Comparison of ENCODE assay signal across 23 cellular contexts in the genomic region with DNA sequence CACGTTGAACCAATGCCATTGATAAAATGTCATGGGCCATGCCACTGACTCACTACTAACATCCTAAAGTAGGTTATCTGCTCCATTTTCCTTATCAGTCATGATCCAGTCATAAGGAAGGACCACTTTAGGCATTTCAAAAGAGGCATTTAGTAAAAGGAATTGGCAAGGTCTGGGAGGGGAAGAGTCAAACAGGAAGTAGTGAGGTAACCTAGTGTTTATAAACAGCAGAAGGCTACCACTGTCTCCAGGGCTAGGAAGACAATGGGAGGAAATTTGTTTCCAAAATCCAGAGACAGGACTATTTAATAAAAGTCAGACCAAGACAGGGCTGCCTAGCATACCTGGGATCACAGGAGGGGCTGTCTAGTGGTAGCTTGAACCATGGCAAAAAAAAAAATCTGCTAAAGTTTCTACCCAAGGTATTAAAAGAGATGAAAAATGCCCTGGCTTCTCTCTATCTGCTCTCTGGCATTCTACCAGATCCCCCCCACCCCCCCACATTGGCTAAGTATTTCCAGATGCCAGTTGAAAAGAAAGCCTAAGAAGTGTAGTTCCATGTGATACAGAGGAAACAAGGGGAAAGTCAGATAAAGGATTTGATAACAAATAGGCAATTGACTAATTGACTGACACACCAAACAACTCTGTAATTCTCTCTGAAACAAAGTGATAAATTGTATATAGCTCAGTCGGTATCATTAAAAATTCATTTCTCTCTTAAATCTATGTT. TPM values are rescaled to one million over a fixed set of nuclear protein-coding genes. Genes with fewer than 3 reads are reported as not detected.
"Had no signal": no experiment of that assay in that cellular context is flagged by ENCODE, and none has a peak within 500 bp of the region (broad histone marks: within the 10 kb centered on the region; RNA-seq: fewer than 3 reads in every experiment).

No MANE protein-coding gene starts in this region.

- H3K4me3 Mint-ChIP-seq: activated CD4-positive, alpha-beta T cell treated with anti-CD3 and anti-CD28 coated beads, Interleukin-2, amount 10 ng/mL, durations not matched to agents 24 days and 14 days; activated CD8-positive, alpha-beta T cell treated with anti-CD3 and anti-CD28 coated beads for 36 hours; activated naive CD8-positive, alpha-beta T cell treated with anti-CD3 and anti-CD28 coated beads for 36 hours; activated T-helper 17 cell treated with anti-CD3 and anti-CD28 coated beads, Interleukin-2, amount 50 U/mL, for 72 hours; brain; central memory CD8-positive, alpha-beta T cell; nephron; stimulated activated naive B cell treated with anti-CD40 and anti-IgM and Interleukin-4, amounts not matched to agents 10 μg/mL and 1 μg/mL and 100 μg/mL, for 72 hours had no signal

- H3K36me3 Mint-ChIP-seq: activated naive CD8-positive, alpha-beta T cell treated with anti-CD3 and anti-CD28 coated beads for 36 hours; brain; stimulated activated naive B cell treated with anti-CD40 and anti-IgM and Interleukin-4, amounts not matched to agents 10 μg/mL and 1 μg/mL and 100 μg/mL, for 72 hours had no signal

- H3K27me3 Mint-ChIP-seq: activated CD4-positive, alpha-beta T cell treated with anti-CD3 and anti-CD28 coated beads, Interleukin-2, amount 10 ng/mL, durations not matched to agents 24 days and 14 days; activated T-helper 17 cell treated with anti-CD3 and anti-CD28 coated beads, Interleukin-2, amount 50 U/mL, for 72 hours; brain; central memory CD8-positive, alpha-beta T cell; stimulated activated naive B cell treated with anti-CD40 and anti-IgM and Interleukin-4, amounts not matched to agents 10 μg/mL and 1 μg/mL and 100 μg/mL, for 72 hours had no signal

- H3K27ac Mint-ChIP-seq: activated CD4-positive, alpha-beta T cell treated with anti-CD3 and anti-CD28 coated beads, Interleukin-2, amount 10 ng/mL, durations not matched to agents 24 days and 14 days; activated CD8-positive, alpha-beta T cell treated with anti-CD3 and anti-CD28 coated beads for 36 hours; activated naive CD8-positive, alpha-beta T cell treated with anti-CD3 and anti-CD28 coated beads for 36 hours; activated T-helper 17 cell treated with anti-CD3 and anti-CD28 coated beads, Interleukin-2, amount 50 U/mL, for 72 hours; brain; nephron; stimulated activated naive B cell treated with anti-CD40 and anti-IgM and Interleukin-4, amounts not matched to agents 10 μg/mL and 1 μg/mL and 100 μg/mL, for 72 hours had no signal

- DNase-seq: activated CD4-positive, alpha-beta T cell treated with anti-CD3 and anti-CD28 coated beads, Interleukin-2, amount 10 ng/mL, durations not matched to agents 24 days and 14 days; activated CD8-positive, alpha-beta T cell treated with anti-CD3 and anti-CD28 coated beads for 36 hours; activated naive CD4-positive, alpha-beta T cell; activated naive CD8-positive, alpha-beta T cell treated with anti-CD3 and anti-CD28 coated beads for 36 hours; activated T-cell treated with anti-CD3 and anti-CD28 coated beads, Interleukin-2, amount 50 U/mL, for 1 hour; amygdala; colonic mucosa; left cardiac atrium; lower lobe of right lung; midbrain; nucleus accumbens; spleen; stimulated activated naive B cell treated with anti-CD40 and anti-IgM and Interleukin-4, amounts not matched to agents 10 μg/mL and 1 μg/mL and 100 μg/mL, for 72 hours; T-helper 9 cell; tibial artery had no signal

- H3K4me1 ChIP-seq: colonic mucosa, lower lobe of right lung, spleen, tibial artery had no signal

- H3K4me1 Mint-ChIP-seq: activated CD4-positive, alpha-beta T cell treated with anti-CD3 and anti-CD28 coated beads, Interleukin-2, amount 10 ng/mL, durations not matched to agents 24 days and 14 days; activated naive CD8-positive, alpha-beta T cell treated with anti-CD3 and anti-CD28 coated beads for 36 hours; activated T-helper 17 cell treated with anti-CD3 and anti-CD28 coated beads, Interleukin-2, amount 50 U/mL, for 72 hours; brain; central memory CD8-positive, alpha-beta T cell; stimulated activated naive B cell treated with anti-CD40 and anti-IgM and Interleukin-4, amounts not matched to agents 10 μg/mL and 1 μg/mL and 100 μg/mL, for 72 hours had no signal

- H3K4me3 ChIP-seq: colonic mucosa, hepatocyte, lower lobe of right lung, spleen, tibial artery had no signal

- H3K36me3 ChIP-seq: colonic mucosa, lower lobe of right lung, spleen, tibial artery had no signal

- H3K9me3 ChIP-seq: colonic mucosa, tibial artery had no signal

- ATAC-seq: activated CD8-positive, alpha-beta T cell treated with anti-CD3 and anti-CD28 coated beads for 36 hours; activated T-helper 17 cell treated with anti-CD3 and anti-CD28 coated beads, Interleukin-2, amount 50 U/mL, for 72 hours; esophagus mucosa; left cardiac atrium; lower lobe of right lung; stimulated activated naive B cell treated with anti-CD40 and anti-IgM and Interleukin-4, amounts not matched to agents 10 μg/mL and 1 μg/mL and 100 μg/mL, for 72 hours had no signal

- H3K27ac ChIP-seq: colonic mucosa, hepatocyte, lower lobe of right lung, tibial artery had no signal

- H3K27me3 ChIP-seq: colonic mucosa, hepatocyte, spleen, tibial artery had no signal

RNA-seq across cellular contexts. Expression of gene C11orf87, which starts 50.4 kb away (rescaled TPM):
- total RNA-seq: activated CD4-positive, alpha-beta T cell treated with anti-CD3 and anti-CD28 coated beads, Interleukin-2, amount 10 ng/mL, durations not matched to agents 24 days and 14 days; activated CD8-positive, alpha-beta T cell treated with anti-CD3 and anti-CD28 coated beads for 36 hours; activated naive CD8-positive, alpha-beta T cell treated with anti-CD3 and anti-CD28 coated beads for 36 hours; activated T-helper 17 cell treated with anti-CD3 and anti-CD28 coated beads, Interleukin-2, amount 50 U/mL, for 72 hours; colonic mucosa; left cardiac atrium; renal cortical epithelial cell had no signal
- polyA plus RNA-seq: hepatocyte, urinary bladder had no signal
